Comparison of ENCODE assay signal across 8 cellular contexts in the genomic region with DNA sequence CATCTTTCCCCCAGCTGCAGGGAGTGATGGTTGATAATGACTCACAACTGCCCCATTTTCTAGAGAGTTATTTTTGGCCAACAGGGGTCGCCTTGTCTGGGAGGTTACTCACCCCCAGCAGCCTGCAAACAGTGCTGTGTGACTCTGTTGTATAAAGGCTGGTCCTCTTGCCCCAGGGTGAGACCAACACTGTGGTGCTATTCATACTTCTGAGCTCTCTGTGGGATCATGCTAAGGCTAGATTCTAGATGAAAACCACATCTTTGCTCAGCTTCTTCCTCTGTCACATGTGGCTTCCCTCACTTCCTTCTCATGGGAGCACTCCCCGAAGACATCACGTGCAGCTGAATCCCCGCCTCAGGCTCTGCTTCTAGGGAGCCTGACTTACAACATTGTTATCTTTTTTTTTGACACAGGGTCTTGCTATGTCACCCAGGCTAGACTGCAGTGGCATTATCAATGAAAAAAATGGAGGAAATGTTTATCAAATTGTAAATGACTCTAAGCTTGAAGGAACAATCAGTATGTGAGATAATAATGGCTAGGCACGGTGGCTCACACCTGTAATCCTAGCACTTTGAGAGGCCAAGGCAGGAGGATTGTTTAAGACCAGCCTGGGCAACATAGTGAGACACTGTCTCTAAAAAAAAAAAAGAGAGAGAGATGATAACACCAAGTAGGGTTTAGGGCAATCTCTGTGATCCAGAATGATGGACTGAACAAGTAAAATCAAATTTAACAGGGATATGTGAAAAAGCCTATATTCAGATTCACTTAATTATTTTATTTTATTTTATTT. TPM values are rescaled to one million over a fixed set of nuclear protein-coding genes. Genes with fewer than 3 reads are reported as not detected.
A peak's percentile ranks its signal among the peaks of the same experiment; 100 is the strongest.
DNase-seq lines count a peak whose midpoint lies in the region; ATAC-seq and TF ChIP-seq lines count a peak whose summit lies in the region.

No MANE protein-coding gene starts in this region.

- TF ChIP-seq CTCF in GM06990 (IDR thresholded peaks at IDR 0.05; ENCODE audit: insufficient read depth, low read length, poor library complexity, severe bottlenecking) = peak; percentile 59

- H3K4me1 Mint-ChIP-seq in dendritic cell treated with granulocyte-macrophage colony-stimulating factor and Interleukin-4, amounts not matched to agents 40 ng/mL and 50 ng/mL, for 4 days (ENCODE audit: low read depth) = peaks cover 42% of the 10 kb centered on the region
- peaks cover 25% of the 10 kb centered on the region for H3K4me1 Mint-ChIP-seq in stimulated activated naive CD8-positive, alpha-beta T cell treated with anti-CD3 and anti-CD28 coated beads, Interleukin-15, amount 100 ng/mL, for 72 hours

- peaks cover 2% of the 10 kb centered on the region for H3K27me3 ChIP-seq in GM06990 (replicated peaks; ENCODE audit: control insufficient read depth, insufficient read depth, low read length)

- peak; percentile 100 for ATAC-seq in stimulated activated naive CD8-positive, alpha-beta T cell treated with anti-CD3 and anti-CD28 coated beads, Interleukin-15, amount 100 ng/mL, for 72 hours
- ATAC-seq in HG03521 (IDR thresholded peaks at IDR 0.05; ENCODE audit: unreplicated experiment) = no peak
- no peak for ATAC-seq in GM21528 (IDR thresholded peaks at IDR 0.05; ENCODE audit: low FRiP score, unreplicated experiment)

- intact Hi-C loops in dendritic cell treated with granulocyte-macrophage colony-stimulating factor and Interleukin-4, amounts not matched to agents 40 ng/mL and 50 ng/mL, for 4 days (cut with micrococcal nuclease) = loop anchor here (5.0 kb wide), 2 partner anchors 35 to 55 kb away; a partner anchor contains a TSS

- DNase-seq in GM06990 (ENCODE audit: extremely low read depth, insufficient read length) (peak; percentile 27), myocyte (ENCODE audit: low read depth) (peak; percentile 27)
- DNase-seq in activated CD4-positive, CD25-positive, alpha-beta regulatory T cell treated with anti-CD3 and anti-CD28 coated beads, Interleukin-2, amount 50 U/mL, for 16 hours (ENCODE audit: low read depth, low spot score) = peak; percentile 43
- DNase-seq in stimulated activated naive CD8-positive, alpha-beta T cell treated with anti-CD3 and anti-CD28 coated beads, Interleukin-15, amount 100 ng/mL, for 72 hours = peak; percentile 65 to 71

- no peaks in the 10 kb centered on the region for H3K9me3 Mint-ChIP-seq in dendritic cell treated with granulocyte-macrophage colony-stimulating factor and Interleukin-4, amounts not matched to agents 40 ng/mL and 50 ng/mL, for 4 days
- peaks cover 0 to 6% of the 10 kb centered on the region in 2 donors for H3K9me3 Mint-ChIP-seq in stimulated activated naive CD8-positive, alpha-beta T cell treated with anti-CD3 and anti-CD28 coated beads, Interleukin-15, amount 100 ng/mL, for 72 hours

- H3K4me3 Mint-ChIP-seq in dendritic cell treated with granulocyte-macrophage colony-stimulating factor and Interleukin-4, amounts not matched to agents 40 ng/mL and 50 ng/mL, for 4 days = no peak overlapping the region
- H3K4me3 Mint-ChIP-seq in stimulated activated naive CD8-positive, alpha-beta T cell treated with anti-CD3 and anti-CD28 coated beads, Interleukin-15, amount 100 ng/mL, for 72 hours = peak overlapping the region; percentile 42

- no peaks in the 10 kb centered on the region for H3K36me3 Mint-ChIP-seq in dendritic cell treated with granulocyte-macrophage colony-stimulating factor and Interleukin-4, amounts not matched to agents 40 ng/mL and 50 ng/mL, for 4 days (ENCODE audit: low read depth)

- H3K27me3 Mint-ChIP-seq in dendritic cell treated with granulocyte-macrophage colony-stimulating factor and Interleukin-4, amounts not matched to agents 40 ng/mL and 50 ng/mL, for 4 days = peaks cover 1% of the 10 kb centered on the region
- H3K27me3 Mint-ChIP-seq in stimulated activated naive CD8-positive, alpha-beta T cell treated with anti-CD3 and anti-CD28 coated beads, Interleukin-15, amount 100 ng/mL, for 72 hours = no peaks in the 10 kb centered on the region

- no peaks in the 10 kb centered on the region for H3K36me3 ChIP-seq in GM06990 (ENCODE audit: control insufficient read depth, insufficient read depth, low read length)
- no peaks in the 10 kb centered on the region for H3K36me3 ChIP-seq in KOPT-K1 (ENCODE audit: insufficient read depth, low read length)

- H3K9me3 ChIP-seq in KOPT-K1 (ENCODE audit: insufficient read depth, low read length, poor library complexity, severe bottlenecking) = no peaks in the 10 kb centered on the region

- peak overlapping the region; percentile 7 for H3K27ac ChIP-seq in KOPT-K1 (ENCODE audit: low read depth, low read length, poor library complexity, severe bottlenecking)

- no peak overlapping the region for H3K4me3 ChIP-seq in GM06990 (replicated peaks; ENCODE audit: low read depth, low read length)

- H3K27ac Mint-ChIP-seq in dendritic cell treated with granulocyte-macrophage colony-stimulating factor and Interleukin-4, amounts not matched to agents 40 ng/mL and 50 ng/mL, for 4 days = peak overlapping the region; percentile 87
- H3K27ac Mint-ChIP-seq in stimulated activated naive CD8-positive, alpha-beta T cell treated with anti-CD3 and anti-CD28 coated beads, Interleukin-15, amount 100 ng/mL, for 72 hours = peak overlapping the region; percentile 67 to 93

RNA-seq across cellular contexts. Expression of a gene that starts 55.7 kb away (rescaled TPM):
- 10.1 and 11.4 TPM in 2 replicates for total RNA-seq in myocyte
- polyA plus RNA-seq in myocyte (2012) = 14.4 TPM

RNA-seq across cellular contexts. Expression of a gene that starts 55.9 kb away (rescaled TPM):
- total RNA-seq in myocyte = 113 and 120 TPM in 2 replicates
- 136 TPM for polyA plus RNA-seq in myocyte (2012)
